In the genomic region with DNA sequence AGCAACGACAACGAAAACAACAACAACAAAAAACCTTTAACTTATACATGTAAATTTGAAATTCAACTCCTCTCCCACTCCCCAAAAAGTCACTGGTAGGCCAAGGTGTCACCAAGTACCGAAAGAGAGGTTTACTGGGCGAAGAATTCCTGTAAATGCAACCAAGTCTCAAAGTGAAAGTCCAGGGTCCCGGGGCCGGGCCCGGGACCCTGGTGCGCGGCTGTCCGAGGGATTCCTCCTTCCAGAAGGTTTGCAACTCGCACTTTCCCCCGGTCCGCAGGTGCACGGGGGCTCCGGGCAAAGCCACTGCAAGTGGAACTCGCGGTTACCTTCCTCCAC, we compare ENCODE assay signal across 8 cellular contexts. TPM values are rescaled to one million over a fixed set of nuclear protein-coding genes. Genes with fewer than 3 reads are reported as not detected.
A peak's percentile ranks its signal among the peaks of the same experiment; 100 is the strongest.
DNase-seq lines count a peak whose midpoint lies in the region; ATAC-seq lines count a peak whose summit lies in the region.

No MANE protein-coding gene starts in this region.

- no peaks in the 10 kb centered on the region for H3K27me3 Mint-ChIP-seq in T-helper 2 cell treated with Interferon-gamma antibody and Interleukin-4, amounts not matched to agents 5 μg/mL and 100 μg/mL, for 36 hours (ENCODE audit: low read depth)
- H3K27me3 Mint-ChIP-seq in immature natural killer cell (ENCODE audit: low read depth in 3 of 3), result peaks cover 0 to 19% (median 7%) of the 10 kb centered on the region in 3 donors

- no peak for ATAC-seq in activated naive CD4-positive, alpha-beta T cell treated with anti-CD3 and anti-CD28 coated beads, Interleukin-2, amount 50 U/mL, for 72 hours
- ATAC-seq in GM21367 (IDR thresholded peaks at IDR 0.05; ENCODE audit: unreplicated experiment) (no peak), GM19455 (IDR thresholded peaks at IDR 0.05; ENCODE audit: unreplicated experiment) (no peak)

- H3K36me3 Mint-ChIP-seq in T-helper 2 cell treated with Interferon-gamma antibody and Interleukin-4, amounts not matched to agents 5 μg/mL and 100 μg/mL, for 36 hours (ENCODE audit: low read depth), result peaks cover 34% of the 10 kb centered on the region
- peaks cover 7 to 20% of the 10 kb centered on the region in 2 donors for H3K36me3 Mint-ChIP-seq in activated naive CD4-positive, alpha-beta T cell treated with anti-CD3 and anti-CD28 coated beads, Interleukin-2, amount 50 U/mL, for 72 hours
- no peaks in the 10 kb centered on the region for H3K36me3 Mint-ChIP-seq in immature natural killer cell

- DNase-seq in T-helper 2 cell treated with Interferon-gamma antibody and Interleukin-4, amounts not matched to agents 5 μg/mL and 100 μg/mL, for 36 hours (ENCODE audit: low spot score), result no peak
- DNase-seq in T-helper 2 cell, result no peak
- no peak for DNase-seq in activated naive CD4-positive, alpha-beta T cell treated with anti-CD3 and anti-CD28 coated beads, Interleukin-2, amount 50 U/mL, for 72 hours (ENCODE audit: low spot score in 2 of 2)
- no peak for DNase-seq in immature natural killer cell
- no peak for DNase-seq in substantia nigra (lab: John Stamatoyannopoulos, UW)
- no peak for DNase-seq in NCI-H82 treated with DMSO at 0.1 percent for 48 hours (lab: John Stamatoyannopoulos, UW; ENCODE audit: unreplicated experiment)

- H3K4me1 Mint-ChIP-seq in T-helper 2 cell treated with Interferon-gamma antibody and Interleukin-4, amounts not matched to agents 5 μg/mL and 100 μg/mL, for 36 hours (ENCODE audit: low read depth), result peaks cover 39% of the 10 kb centered on the region
- H3K4me1 Mint-ChIP-seq in immature natural killer cell, result peaks cover 47 to 56% of the 10 kb centered on the region in 2 donors

- H3K9me3 Mint-ChIP-seq in T-helper 2 cell treated with Interferon-gamma antibody and Interleukin-4, amounts not matched to agents 5 μg/mL and 100 μg/mL, for 36 hours, result no peaks in the 10 kb centered on the region
- H3K9me3 Mint-ChIP-seq in activated naive CD4-positive, alpha-beta T cell treated with anti-CD3 and anti-CD28 coated beads, Interleukin-2, amount 50 U/mL, for 72 hours, result no peaks in the 10 kb centered on the region
- H3K9me3 Mint-ChIP-seq in immature natural killer cell, result no peaks in the 10 kb centered on the region

- peak overlapping the region; percentile 99 for H3K4me3 Mint-ChIP-seq in T-helper 2 cell treated with Interferon-gamma antibody and Interleukin-4, amounts not matched to agents 5 μg/mL and 100 μg/mL, for 36 hours
- H3K4me3 Mint-ChIP-seq in immature natural killer cell, result peak overlapping the region; percentile 88 to 93 (median 93)

- H3K27ac Mint-ChIP-seq in T-helper 2 cell treated with Interferon-gamma antibody and Interleukin-4, amounts not matched to agents 5 μg/mL and 100 μg/mL, for 36 hours, result peak overlapping the region; percentile 90
- H3K27ac Mint-ChIP-seq in activated naive CD4-positive, alpha-beta T cell treated with anti-CD3 and anti-CD28 coated beads, Interleukin-2, amount 50 U/mL, for 72 hours, result peak overlapping the region; percentile 98 to 100
- H3K27ac Mint-ChIP-seq in immature natural killer cell, result peak overlapping the region; percentile 76 to 95 (median 87)

- peak overlapping the region; percentile 76 for H3K27ac ChIP-seq in substantia nigra (ENCODE audit: low read depth, low read length, poor library complexity, severe bottlenecking)

RNA-seq across cellular contexts. Expression of a gene that starts 1.1 kb away (rescaled TPM):
- 100 to 1,000 TPM; 122 to 137 TPM for total RNA-seq in activated naive CD4-positive, alpha-beta T cell treated with anti-CD3 and anti-CD28 coated beads, Interleukin-2, amount 50 U/mL, for 72 hours
- 10 to 100 TPM; 10.8 to 18.8 (median 15.8) TPM for polyA plus RNA-seq in immature natural killer cell
